In genomic region chr2:170714156-170715061, GRCh38 we compare ENCODE assay signal across 1 cellular context.
TF ChIP-seq lines count a peak whose summit lies in the region.

No MANE protein-coding gene starts in this region.

TF ChIP-seq in K562, 482 proteins besides CTCF, POLR2A, EP300 and RAD21 (continued from another document and continues in another):
- TF ChIP-seq TSHZ1 (CRISPR knock-in tag; IDR thresholded peaks at IDR 0.05), result no peak
- no peak for TF ChIP-seq U2AF2 (optimal IDR thresholded peaks at IDR 0.05; ENCODE audit: low read depth, low read length)
- no peak for TF ChIP-seq PATZ1 (CRISPR knock-in tag; IDR thresholded peaks at IDR 0.05; ENCODE audit: borderline replicate concordance)
- TF ChIP-seq TCF7L2 (IDR thresholded peaks at IDR 0.05; ENCODE audit: low read depth, low read length), result no peak
- peak; percentile 50; the same call in 1 of the 2 replicates for TF ChIP-seq SIN3B (IDR thresholded peaks at IDR 0.05; ENCODE audit: low read depth)
- TF ChIP-seq MYC (IDR thresholded peaks at IDR 0.05; ENCODE audit: low read depth, low read length), result peak; percentile 73
- TF ChIP-seq MYC (CRISPR knock-in tag; IDR thresholded peaks at IDR 0.05; ENCODE audit: borderline replicate concordance, low read depth), result peak; percentile 45; the same call in 1 of the 2 replicates
- no peak for TF ChIP-seq KLF10 (CRISPR knock-in tag; IDR thresholded peaks at IDR 0.05)
- no peak for TF ChIP-seq ZNF609 (CRISPR knock-in tag; IDR thresholded peaks at IDR 0.05; ENCODE audit: borderline replicate concordance)
- 0 out of 2 replicates have a peak, but pooled peaks have one; percentile 3 for TF ChIP-seq THRB (CRISPR knock-in tag; conservative IDR thresholded peaks at IDR 0.05)
- TF ChIP-seq BRD4 (IDR thresholded peaks at IDR 0.05), result no peak
- TF ChIP-seq PPARD (CRISPR knock-in tag; IDR thresholded peaks at IDR 0.05), result no peak
- peak in 1 of 2 experiments; percentile 23; a peak in 1 of 4 replicates for TF ChIP-seq SIN3A (IDR thresholded peaks at IDR 0.05; ENCODE audit: borderline replicate concordance in 2 of 2, control insufficient read depth in 1 of 2, low read depth in 2 of 2, low read length in 2 of 2)
- TF ChIP-seq KAT7 (CRISPR knock-in tag; IDR thresholded peaks at IDR 0.05; ENCODE audit: borderline replicate concordance), result no peak
- TF ChIP-seq EP400 (IDR thresholded peaks at IDR 0.05), result no peak; the same call in 1 of the 2 replicates
- TF ChIP-seq HBP1 (CRISPR knock-in tag; IDR thresholded peaks at IDR 0.05), result peak; percentile 56; the same call in 1 of the 2 replicates
- no peak for TF ChIP-seq PHF21A (IDR thresholded peaks at IDR 0.05; ENCODE audit: borderline replicate concordance, low read depth)
- TF ChIP-seq ASH1L (IDR thresholded peaks at IDR 0.05; ENCODE audit: borderline replicate concordance, low read depth, partially characterized antibody), result no peak
- TF ChIP-seq CCAR2 (IDR thresholded peaks at IDR 0.05; ENCODE audit: low read depth, low read length), result no peak
- TF ChIP-seq CREBBP (IDR thresholded peaks at IDR 0.05; ENCODE audit: low read depth, low read length), result no peak
- TF ChIP-seq ZNF146 (CRISPR knock-in tag; IDR thresholded peaks at IDR 0.05; ENCODE audit: unreplicated experiment), result no peak
- no peak for TF ChIP-seq MCM3 (IDR thresholded peaks at IDR 0.05)
- no peak for TF ChIP-seq TARDBP (IDR thresholded peaks at IDR 0.05)
- TF ChIP-seq BMI1 (IDR thresholded peaks at IDR 0.05; ENCODE audit: low read length), result no peak
- TF ChIP-seq ZNF174 (CRISPR knock-in tag; IDR thresholded peaks at IDR 0.05), result no peak
- TF ChIP-seq ZFP36 (IDR thresholded peaks at IDR 0.05; ENCODE audit: low read depth, low read length, partially characterized antibody), result no peak
- TF ChIP-seq HNRNPL (IDR thresholded peaks at IDR 0.05; ENCODE audit: low read depth, low read length), result no peak
- TF ChIP-seq ZBTB49 (CRISPR knock-in tag; IDR thresholded peaks at IDR 0.05; ENCODE audit: borderline replicate concordance), result no peak
- no peak for TF ChIP-seq SREBF1 (IDR thresholded peaks at IDR 0.05; ENCODE audit: borderline replicate concordance, low read depth, low read length)
- TF ChIP-seq SP1 (CRISPR knock-in tag; IDR thresholded peaks at IDR 0.05), result 0 out of 2 replicates have a peak, but pooled peaks have one; percentile 5
- TF ChIP-seq ZNF121 (CRISPR knock-in tag; conservative IDR thresholded peaks at IDR 0.05), result no peak
- TF ChIP-seq ZFP91 (CRISPR knock-in tag; IDR thresholded peaks at IDR 0.05), result no peak
- TF ChIP-seq HNRNPLL (IDR thresholded peaks at IDR 0.05; ENCODE audit: low read depth, low read length, poor library complexity, severe bottlenecking), result no peak
- TF ChIP-seq HOXB6 (CRISPR knock-in tag; IDR thresholded peaks at IDR 0.05; ENCODE audit: borderline replicate concordance), result no peak
- no peak for TF ChIP-seq ZNF436 (CRISPR knock-in tag; IDR thresholded peaks at IDR 0.05)
- peak; percentile 43 to 81; a peak in 3 of 4 replicates for TF ChIP-seq MAZ (CRISPR knock-in tag; conservative IDR thresholded peaks at IDR 0.05 in 1 of 2, IDR thresholded peaks at IDR 0.05 in 1 of 2)
- no peak for TF ChIP-seq ZNF311 (CRISPR knock-in tag; IDR thresholded peaks at IDR 0.05)
- TF ChIP-seq POLR2AphosphoS5 (IDR thresholded peaks at IDR 0.05; ENCODE audit: control insufficient read depth, insufficient read depth, low read depth, low read length), result no peak
- TF ChIP-seq XRCC4 (IDR thresholded peaks at IDR 0.05; ENCODE audit: extremely low read depth, insufficient read depth, insufficient read length), result no peak
- TF ChIP-seq STAT5B (CRISPR knock-in tag; IDR thresholded peaks at IDR 0.05), result no peak
- TF ChIP-seq BRF1 (IDR thresholded peaks at IDR 0.05; ENCODE audit: borderline replicate concordance, extremely low read depth, insufficient read length), result no peak
